ENCODE assay signal across 7 cellular contexts in genomic region chr6:144285548-144285797, GRCh38. TPM values are rescaled to one million over a fixed set of nuclear protein-coding genes. Genes with fewer than 3 reads are reported as not detected.
DNase-seq lines count a peak whose midpoint lies in the region; ATAC-seq, FAIRE-seq and TF ChIP-seq lines count a peak whose summit lies in the region.

No MANE protein-coding gene starts in this region.

- BruUV-seq in GM12878 (replicated peaks; lab: Mats Ljungman, UMichigan): no TSS peak

- RAD21 ChIA-PET in GM12878 (lab: Charles Lee; ENCODE audit: unreplicated experiment): interaction anchor here (1.0 to 1.1 kb wide), 2 partner anchors 62 to 91 kb away, joined by 3 read pairs; no protein-coding TSS in a partner anchor

- TF ChIP-seq POLR2A in GM12878 (IDR thresholded peaks at IDR 0.05; ENCODE audit: low read depth, low read length) (no peak), vagina (IDR thresholded peaks at IDR 0.05) (no peak)

- peak; percentile 24 for ATAC-seq in GM19463 (IDR thresholded peaks at IDR 0.05; ENCODE audit: unreplicated experiment)
- peak; percentile 11 for ATAC-seq in HG03342 (IDR thresholded peaks at IDR 0.05; ENCODE audit: unreplicated experiment)
- ATAC-seq in GM12878: peak; percentile 60
- peak; percentile 26 for ATAC-seq in memory B cell (ENCODE audit: low read depth)
- no peak for ATAC-seq in HG03520 (IDR thresholded peaks at IDR 0.05; ENCODE audit: unreplicated experiment)
- ATAC-seq in HG03565 (IDR thresholded peaks at IDR 0.05; ENCODE audit: unreplicated experiment): no peak

- no peak for TF ChIP-seq RAD21 in GM12878 (IDR thresholded peaks at IDR 0.05; ENCODE audit: insufficient read depth, low read depth, low read length)

- H3K27ac ChIP-seq in GM12878 (ENCODE audit: control insufficient read depth, insufficient read depth) (no peak overlapping the region), vagina (peak overlapping the region; percentile 96)

- TF ChIP-seq CTCF in GM12878 (IDR thresholded peaks at IDR 0.05 in 2 of 3, conservative IDR thresholded peaks at IDR 0.05 in 1 of 3; ENCODE audit: control insufficient read depth in 2 of 3, extremely low read depth in 1 of 3, insufficient read depth in 1 of 3, low read depth in 3 of 3, low read length in 3 of 3): no peak
- TF ChIP-seq CTCF in vagina (IDR thresholded peaks at IDR 0.05): no peak

- H3K27me3 ChIP-seq in GM12878 (replicated peaks in 1 of 2; ENCODE audit: control insufficient read depth in 2 of 2, insufficient read depth in 2 of 2, low read length in 1 of 2) (peaks cover 8 to 9% of the 10 kb centered on the region in 2 experiments; a peak in 3 of 4 replicates), vagina (no peaks in the 10 kb centered on the region)

- H3K9me3 Mint-ChIP-seq in memory B cell: no peaks in the 10 kb centered on the region

- H3K4me3 Mint-ChIP-seq in memory B cell: peak overlapping the region; percentile 95

- SMC1A ChIA-PET in GM12878 (lab: Charles Lee; ENCODE audit: uncharacterized antibody, unreplicated experiment): interaction anchor here (0.8 to 1.3 kb wide), 4 partner anchors 21 to 70 kb away, joined by 3 to 5 read pairs (median 3); no protein-coding TSS in a partner anchor

- H3K79me2 ChIP-seq in GM12878 (ENCODE audit: control insufficient read depth, insufficient read depth, low read length): no peaks in the 10 kb centered on the region

- peaks cover 2% of the 10 kb centered on the region for H3K36me3 Mint-ChIP-seq in memory B cell

- H4K20me1 ChIP-seq in GM12878 (ENCODE audit: control insufficient read depth, insufficient read depth): no peaks in the 10 kb centered on the region

- CTCF ChIA-PET in GM12878 (lab: Yijun Ruan, JAX): no interaction called here

- peak overlapping the region; percentile 81 for H3K4me2 ChIP-seq in GM12878 (ENCODE audit: control insufficient read depth, insufficient read depth)

- FAIRE-seq in GM12878 (lab: Jason Lieb, UNC): no peak

- peak overlapping the region; percentile 91 for H3K4me3 ChIP-seq in GM12878
- peak overlapping the region; percentile 68 to 75 for H3K4me3 ChIP-seq in vagina

- no peaks in the 10 kb centered on the region for H3K36me3 ChIP-seq in GM12878 (ENCODE audit: control insufficient read depth in 2 of 2, insufficient read depth in 2 of 2, low read length in 1 of 2)
- no peaks in the 10 kb centered on the region for H3K36me3 ChIP-seq in vagina

- intact Hi-C loops in GM12878 (cut with micrococcal nuclease; ENCODE audit: unreplicated experiment) (no loop called here), vagina (cut with DNase I) (loop anchor here (5.0 to 10.0 kb wide), 2 partner anchors 68 to 199 kb away; no protein-coding TSS in a partner anchor)

- H2AFZ ChIP-seq in GM12878 (ENCODE audit: control insufficient read depth, low read depth, low read length): peak overlapping the region; percentile 20

- TF ChIP-seq EP300 in GM12878 (IDR thresholded peaks at IDR 0.05; ENCODE audit: borderline replicate concordance in 1 of 2, control insufficient read depth in 1 of 2, low read depth in 2 of 2, low read length in 2 of 2): no peak

- WGBS in GM12878 (ENCODE audit: insufficient coverage, insufficient replicate concordance, low lambda C conversion rate, missing lambda C conversion rate): 0% methylated on average over 15 of the region's 15 CpGs

- peaks cover 13% of the 10 kb centered on the region for H3K4me1 Mint-ChIP-seq in memory B cell

- H3K9ac ChIP-seq in GM12878 (ENCODE audit: control insufficient read depth, insufficient read depth, low read length): peak overlapping the region; percentile 36

- POLR2A ChIA-PET in GM12878 (lab: Charles Lee): no interaction called here

- no peak for DNase-seq in GM12878 (ENCODE audit: low read depth, low spot score)
- peak in 1 of 2 donors; percentile 17 for DNase-seq in memory B cell (ENCODE audit: low spot score in 2 of 2)
- DNase-seq in vagina (ENCODE audit: extremely low spot score in 2 of 2): no peak

- in situ Hi-C loops in GM12878 (cut with MboI): no loop called here

- H3K9me3 ChIP-seq in GM12878 (replicated peaks; ENCODE audit: control insufficient read depth, insufficient read depth, low read length) (no peaks in the 10 kb centered on the region), vagina (no peaks in the 10 kb centered on the region)

- H3K4me1 ChIP-seq in GM12878 (ENCODE audit: control insufficient read depth, insufficient read depth, low read length) (no peaks in the 10 kb centered on the region), vagina (peaks cover 18% of the 10 kb centered on the region)

- no peak overlapping the region for H3K27ac Mint-ChIP-seq in memory B cell

- peaks cover 13% of the 10 kb centered on the region for H3K27me3 Mint-ChIP-seq in memory B cell

TF ChIP-seq in GM12878, 131 proteins besides CTCF, POLR2A, EP300 and RAD21:
- TF ChIP-seq, protein P1, sequence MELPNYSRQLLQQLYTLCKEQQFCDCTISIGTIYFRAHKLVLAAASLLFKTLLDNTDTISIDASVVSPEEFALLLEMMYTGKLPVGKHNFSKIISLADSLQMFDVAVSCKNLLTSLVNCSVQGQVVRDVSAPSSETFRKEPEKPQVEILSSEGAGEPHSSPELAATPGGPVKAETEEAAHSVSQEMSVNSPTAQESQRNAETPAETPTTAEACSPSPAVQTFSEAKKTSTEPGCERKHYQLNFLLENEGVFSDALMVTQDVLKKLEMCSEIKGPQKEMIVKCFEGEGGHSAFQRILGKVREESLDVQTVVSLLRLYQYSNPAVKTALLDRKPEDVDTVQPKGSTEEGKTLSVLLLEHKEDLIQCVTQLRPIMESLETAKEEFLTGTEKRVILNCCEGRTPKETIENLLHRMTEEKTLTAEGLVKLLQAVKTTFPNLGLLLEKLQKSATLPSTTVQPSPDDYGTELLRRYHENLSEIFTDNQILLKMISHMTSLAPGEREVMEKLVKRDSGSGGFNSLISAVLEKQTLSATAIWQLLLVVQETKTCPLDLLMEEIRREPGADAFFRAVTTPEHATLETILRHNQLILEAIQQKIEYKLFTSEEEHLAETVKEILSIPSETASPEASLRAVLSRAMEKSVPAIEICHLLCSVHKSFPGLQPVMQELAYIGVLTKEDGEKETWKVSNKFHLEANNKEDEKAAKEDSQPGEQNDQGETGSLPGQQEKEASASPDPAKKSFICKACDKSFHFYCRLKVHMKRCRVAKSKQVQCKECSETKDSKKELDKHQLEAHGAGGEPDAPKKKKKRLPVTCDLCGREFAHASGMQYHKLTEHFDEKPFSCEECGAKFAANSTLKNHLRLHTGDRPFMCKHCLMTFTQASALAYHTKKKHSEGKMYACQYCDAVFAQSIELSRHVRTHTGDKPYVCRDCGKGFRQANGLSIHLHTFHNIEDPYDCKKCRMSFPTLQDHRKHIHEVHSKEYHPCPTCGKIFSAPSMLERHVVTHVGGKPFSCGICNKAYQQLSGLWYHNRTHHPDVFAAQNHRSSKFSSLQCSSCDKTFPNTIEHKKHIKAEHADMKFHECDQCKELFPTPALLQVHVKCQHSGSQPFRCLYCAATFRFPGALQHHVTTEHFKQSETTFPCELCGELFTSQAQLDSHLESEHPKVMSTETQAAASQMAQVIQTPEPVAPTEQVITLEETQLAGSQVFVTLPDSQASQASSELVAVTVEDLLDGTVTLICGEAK (IDR thresholded peaks at IDR 0.05; ENCODE audit: borderline replicate concordance): peak; percentile 24; the same call in 1 of the 2 replicates
- no peak for TF ChIP-seq ZNF207 (IDR thresholded peaks at IDR 0.05; ENCODE audit: borderline replicate concordance)

RNA-seq across cellular contexts. Expression of gene UTRN, which starts 0.3 kb away (rescaled TPM):
- total RNA-seq in GM12878 (2013; cell fraction: nucleolus; rRNA removed): 574 and 595 TPM in 2 replicates
- total RNA-seq in GM12878 (2014; rRNA removed) (33.0 and 38.6 TPM in 2 replicates), GM12878 (2014; rRNA removed; fragmentation: Illumina TruSeq; extraction: Trizol) (52.6 and 57.4 TPM in 2 replicates), GM12878 (2021) (29.2 and 33.2 TPM in 2 replicates), vagina (160 TPM)
- polyA plus RNA-seq in GM12878 (2011; ENCODE audit: low read depth): 19.2 TPM
- polyA plus RNA-seq in GM12878 (2011; rRNA removed) (37.6 and 43.7 TPM in 2 replicates), GM12878 (2014; fragmentation: Illumina TruSeq; extraction: Trizol) (41.9 and 49.9 TPM in 2 replicates), GM12878 (2014; fragmentation: Nextera tagmentation; extraction: Ambion mirVana) (1 to 10 TPM; 1.6 to 5.6 TPM), GM12878 (2014; rRNA removed) (17.5 and 18.0 TPM in 2 replicates), GM12878 (2016; fragmentation: Nextera tagmentation; extraction: Ambion mirVana) (10 to 100 TPM; 14.9 to 15.3 TPM)
- polyA plus RNA-seq in GM12878 (2011; cell fraction: cytosol; rRNA removed): 27.9 and 41.4 TPM in 2 replicates
- polyA plus RNA-seq in GM12878 (2011; cell fraction: nucleus; rRNA removed): 55.5 and 58.1 TPM in 2 replicates
- 18.1 and 24.7 TPM in 2 replicates for polyA plus RNA-seq in GM12878 (2012)
- 173 and 300 TPM in 2 replicates for polyA minus RNA-seq in GM12878 (2011; rRNA and poly(A)+ RNA removed)
- polyA minus RNA-seq in GM12878 (2011; cell fraction: cytosol; rRNA and poly(A)+ RNA removed): 47.0 and 51.8 TPM in 2 replicates
- 213 and 266 TPM in 2 replicates for polyA minus RNA-seq in GM12878 (2011; cell fraction: nucleus; rRNA and poly(A)+ RNA removed)

Comparison
In these comparisons a context has a peak if more than half of its experiments do, and no peak if none do; other contexts are left out.
1. ATAC-seq: peak in GM19463 (single experiment), HG03342 (single experiment), GM12878 (single experiment) and memory B cell (single experiment); none in HG03520 (single experiment) and HG03565 (single experiment).